In genomic region chr1:155070392-155070700, GRCh38 we compare ENCODE assay signal across 1 cellular context.
TF ChIP-seq lines count a peak whose summit lies in the region.

No MANE protein-coding gene starts in this region.

TF ChIP-seq in A549, 52 proteins besides CTCF, POLR2A, EP300 and RAD21 (continued from another document):
- TF ChIP-seq RCOR1 (IDR thresholded peaks at IDR 0.05; ENCODE audit: low read depth, low read length): no peak
- TF ChIP-seq ZSCAN20 (CRISPR knock-in tag; IDR thresholded peaks at IDR 0.05): no peak
- TF ChIP-seq, protein P1, sequence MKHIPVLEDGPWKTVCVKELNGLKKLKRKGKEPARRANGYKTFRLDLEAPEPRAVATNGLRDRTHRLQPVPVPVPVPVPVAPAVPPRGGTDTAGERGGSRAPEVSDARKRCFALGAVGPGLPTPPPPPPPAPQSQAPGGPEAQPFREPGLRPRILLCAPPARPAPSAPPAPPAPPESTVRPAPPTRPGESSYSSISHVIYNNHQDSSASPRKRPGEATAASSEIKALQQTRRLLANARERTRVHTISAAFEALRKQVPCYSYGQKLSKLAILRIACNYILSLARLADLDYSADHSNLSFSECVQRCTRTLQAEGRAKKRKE (CRISPR knock-in tag; IDR thresholded peaks at IDR 0.05; ENCODE audit: low read depth): no peak
- no peak for TF ChIP-seq NPAS2 (CRISPR knock-in tag; IDR thresholded peaks at IDR 0.05; ENCODE audit: borderline replicate concordance)
- no peak for TF ChIP-seq RARB (CRISPR knock-in tag; IDR thresholded peaks at IDR 0.05)
- TF ChIP-seq, protein P2, sequence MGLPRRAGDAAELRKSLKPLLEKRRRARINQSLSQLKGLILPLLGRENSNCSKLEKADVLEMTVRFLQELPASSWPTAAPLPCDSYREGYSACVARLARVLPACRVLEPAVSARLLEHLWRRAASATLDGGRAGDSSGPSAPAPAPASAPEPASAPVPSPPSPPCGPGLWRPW (IDR thresholded peaks at IDR 0.05): no peak
- TF ChIP-seq SMC3 (IDR thresholded peaks at IDR 0.05): no peak
- no peak for TF ChIP-seq FOSB (CRISPR knock-in tag; IDR thresholded peaks at IDR 0.05)
TF ChIP-seq in A549: peak in this region for 0.
